ENCODE assay signal across 15 cellular contexts in the genomic region with DNA sequence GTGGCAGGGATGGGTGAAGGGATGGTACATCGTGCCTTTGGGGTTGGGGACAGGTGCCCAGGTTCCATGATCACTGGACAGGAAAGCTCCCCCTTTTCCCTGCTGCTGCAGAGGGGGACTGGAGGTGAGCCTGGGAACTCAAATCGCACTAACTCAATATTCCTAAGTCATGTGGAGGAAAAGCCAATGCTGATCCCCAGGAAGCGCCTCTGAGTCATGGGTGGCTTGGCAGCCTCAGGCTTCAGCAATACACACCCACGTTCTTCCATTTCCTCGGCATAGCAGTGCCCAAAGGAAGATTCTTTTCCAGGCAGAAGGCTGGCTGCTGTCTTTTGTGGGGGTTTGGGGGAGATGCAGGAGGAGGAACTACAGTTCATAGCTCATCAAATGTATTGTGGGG.
DNase-seq lines count a peak whose midpoint lies in the region; ATAC-seq, FAIRE-seq and TF ChIP-seq lines count a peak whose summit lies in the region.
"Had no signal": no experiment of that assay in that cellular context is flagged by ENCODE, and none has a peak within 500 bp of the region (broad histone marks: within the 10 kb centered on the region; RNA-seq: fewer than 3 reads in every experiment).

No MANE protein-coding gene starts in this region.

- H3K27me3 Mint-ChIP-seq in astrocyte (ENCODE audit: low read depth, unreplicated experiment) = peaks cover 7% of the 10 kb centered on the region
- no peaks in the 10 kb centered on the region for H3K27me3 Mint-ChIP-seq in CD8-positive, alpha-beta T cell (ENCODE audit: low read depth)

- no peaks in the 10 kb centered on the region for H3K4me1 ChIP-seq in astrocyte (ENCODE audit: insufficient read depth, low read length)
- H3K4me1 ChIP-seq in CD8-positive, alpha-beta T cell (ENCODE audit: insufficient read depth, low read length) = no peaks in the 10 kb centered on the region
- peaks cover 27% of the 10 kb centered on the region for H3K4me1 ChIP-seq in vagina

- no peaks in the 10 kb centered on the region for H3K9me3 Mint-ChIP-seq in astrocyte (ENCODE audit: unreplicated experiment)
- H3K9me3 Mint-ChIP-seq in CD8-positive, alpha-beta T cell = no peaks in the 10 kb centered on the region

- DNase-seq in left cardiac atrium (peak; percentile 47), Right ventricle myocardium inferior (ENCODE audit: missing footprints) (no peak), astrocyte (ENCODE audit: low read depth) (peak; percentile 81), kidney tubule cell (ENCODE audit: low spot score) (peak; percentile 28), vagina (ENCODE audit: extremely low spot score in 2 of 2) (no peak), SIG-M5 treated with dmso at 0.1 percent for 504 hours (lab: John Stamatoyannopoulos, UW; ENCODE audit: unreplicated experiment) (no peak)
- no peak for DNase-seq in CD8-positive, alpha-beta T cell
- DNase-seq: cortex of kidney, NCI-H1048, Peyer's patch had no signal

- TF ChIP-seq POLR2A in vagina (IDR thresholded peaks at IDR 0.05) = no peak

- peaks cover 17% of the 10 kb centered on the region for H3K4me1 Mint-ChIP-seq in astrocyte (ENCODE audit: low read depth, unreplicated experiment)
- no peaks in the 10 kb centered on the region for H3K4me1 Mint-ChIP-seq in CD8-positive, alpha-beta T cell (ENCODE audit: low read depth)

- no peaks in the 10 kb centered on the region for H3K36me3 ChIP-seq in astrocyte (ENCODE audit: insufficient read depth, low read length)
- no peaks in the 10 kb centered on the region for H3K36me3 ChIP-seq in CD8-positive, alpha-beta T cell (ENCODE audit: insufficient read depth, low read length)
- no peaks in the 10 kb centered on the region for H3K36me3 ChIP-seq in vagina
- H3K36me3 ChIP-seq: Peyer's patch had no signal

- H3K9ac ChIP-seq in astrocyte (ENCODE audit: low read length) = no peak overlapping the region

- no peak overlapping the region for H3K4me3 ChIP-seq in astrocyte (ENCODE audit: insufficient read depth, low read depth, low read length)
- no peak overlapping the region for H3K4me3 ChIP-seq in CD8-positive, alpha-beta T cell (ENCODE audit: low read depth, low read length)
- no peak overlapping the region for H3K4me3 ChIP-seq in vagina
- H3K4me3 ChIP-seq: Peyer's patch, smooth muscle cell had no signal

- TF ChIP-seq CTCF in astrocyte (IDR thresholded peaks at IDR 0.05; ENCODE audit: insufficient read depth, low read depth, low read length) (no peak), vagina (IDR thresholded peaks at IDR 0.05) (no peak)
- TF ChIP-seq CTCF in CD8-positive, alpha-beta T cell (IDR thresholded peaks at IDR 0.05) = no peak

- H4K20me1 ChIP-seq in astrocyte (ENCODE audit: insufficient read depth, low read length) = no peaks in the 10 kb centered on the region

- H3K27ac ChIP-seq in astrocyte (ENCODE audit: low read depth, low read length) (no peak overlapping the region), vagina (no peak overlapping the region)
- H3K27ac ChIP-seq in CD8-positive, alpha-beta T cell (ENCODE audit: low read depth, low read length) = no peak overlapping the region
- H3K27ac ChIP-seq: Peyer's patch had no signal

- H3K4me2 ChIP-seq in astrocyte (ENCODE audit: low read length) = peak overlapping the region; percentile 43
- H3K4me2 ChIP-seq: smooth muscle cell had no signal

- FAIRE-seq in astrocyte (lab: Jason Lieb, UNC) = peak; percentile 47
- FAIRE-seq: GM12892, H1 had no signal

- H3K27me3 ChIP-seq in astrocyte (ENCODE audit: insufficient read depth, low read length) (peaks cover 2% of the 10 kb centered on the region), vagina (no peaks in the 10 kb centered on the region)
- H3K27me3 ChIP-seq in CD8-positive, alpha-beta T cell (ENCODE audit: insufficient read depth, low read length) = no peaks in the 10 kb centered on the region
- H3K27me3 ChIP-seq: Peyer's patch had no signal

- no peak overlapping the region for H2AFZ ChIP-seq in astrocyte (ENCODE audit: low read depth, low read length)

- CTCF ChIA-PET in CD8-positive, alpha-beta T cell (lab: Charles Lee) = no interaction called here

- intact Hi-C loops in left cardiac atrium (cut with DNase I) = loop anchor here in 1 of 2 donors (10.0 kb wide), 1 partner anchor 111 kb away; no protein-coding TSS in a partner anchor
- intact Hi-C loops in Right ventricle myocardium inferior (cut with DNase I) = no loop called here
- intact Hi-C loops in CD8-positive, alpha-beta T cell (cut with DNase I, micrococcal nuclease) = no loop called here
- intact Hi-C loops in vagina (cut with DNase I) = no loop called here

- H3K9me3 ChIP-seq in astrocyte (ENCODE audit: insufficient read depth, low read depth, low read length) = no peaks in the 10 kb centered on the region
- no peaks in the 10 kb centered on the region for H3K9me3 ChIP-seq in CD8-positive, alpha-beta T cell (ENCODE audit: low read length)
- no peaks in the 10 kb centered on the region for H3K9me3 ChIP-seq in vagina
- H3K9me3 ChIP-seq: Peyer's patch had no signal

- ATAC-seq in left cardiac atrium (peak in 1 of 2 donors; percentile 48), Right ventricle myocardium inferior (no peak), GM18861 (IDR thresholded peaks at IDR 0.05; ENCODE audit: unreplicated experiment) (no peak)
- no peak for ATAC-seq in CD8-positive, alpha-beta T cell

- no peak overlapping the region for H3K27ac Mint-ChIP-seq in astrocyte (ENCODE audit: unreplicated experiment)
- H3K27ac Mint-ChIP-seq in CD8-positive, alpha-beta T cell = no peak overlapping the region
- H3K27ac Mint-ChIP-seq: activated naive CD8-positive, alpha-beta T cell had no signal

- H3K4me3 Mint-ChIP-seq in astrocyte (ENCODE audit: unreplicated experiment) = no peak overlapping the region
- no peak overlapping the region for H3K4me3 Mint-ChIP-seq in CD8-positive, alpha-beta T cell
- H3K4me3 Mint-ChIP-seq: activated naive CD8-positive, alpha-beta T cell had no signal

- peaks cover 12% of the 10 kb centered on the region for H3K36me3 Mint-ChIP-seq in astrocyte (ENCODE audit: low read depth, unreplicated experiment)
- H3K36me3 Mint-ChIP-seq in CD8-positive, alpha-beta T cell = peaks cover 7% of the 10 kb centered on the region

- no peaks in the 10 kb centered on the region for H3K79me2 ChIP-seq in astrocyte (ENCODE audit: insufficient read depth, low read length)

- POLR2A ChIA-PET in CD8-positive, alpha-beta T cell (lab: Charles Lee) = interaction anchor here (0.7 kb wide), 1 partner anchor 12 kb away, joined by 3 read pairs; no protein-coding TSS in a partner anchor

Comparison
In these comparisons a context has a peak if more than half of its experiments do, and no peak if none do; other contexts are left out.
1. DNase-seq: peak in left cardiac atrium (single experiment), astrocyte (single experiment) and kidney tubule cell (single experiment); none in Right ventricle myocardium inferior (single experiment), CD8-positive, alpha-beta T cell (0 of 7), vagina (0 of 2) and SIG-M5 treated with dmso at 0.1 percent for 504 hours (single experiment).